8 cellular contexts compared by ENCODE assay signal in the genomic region with DNA sequence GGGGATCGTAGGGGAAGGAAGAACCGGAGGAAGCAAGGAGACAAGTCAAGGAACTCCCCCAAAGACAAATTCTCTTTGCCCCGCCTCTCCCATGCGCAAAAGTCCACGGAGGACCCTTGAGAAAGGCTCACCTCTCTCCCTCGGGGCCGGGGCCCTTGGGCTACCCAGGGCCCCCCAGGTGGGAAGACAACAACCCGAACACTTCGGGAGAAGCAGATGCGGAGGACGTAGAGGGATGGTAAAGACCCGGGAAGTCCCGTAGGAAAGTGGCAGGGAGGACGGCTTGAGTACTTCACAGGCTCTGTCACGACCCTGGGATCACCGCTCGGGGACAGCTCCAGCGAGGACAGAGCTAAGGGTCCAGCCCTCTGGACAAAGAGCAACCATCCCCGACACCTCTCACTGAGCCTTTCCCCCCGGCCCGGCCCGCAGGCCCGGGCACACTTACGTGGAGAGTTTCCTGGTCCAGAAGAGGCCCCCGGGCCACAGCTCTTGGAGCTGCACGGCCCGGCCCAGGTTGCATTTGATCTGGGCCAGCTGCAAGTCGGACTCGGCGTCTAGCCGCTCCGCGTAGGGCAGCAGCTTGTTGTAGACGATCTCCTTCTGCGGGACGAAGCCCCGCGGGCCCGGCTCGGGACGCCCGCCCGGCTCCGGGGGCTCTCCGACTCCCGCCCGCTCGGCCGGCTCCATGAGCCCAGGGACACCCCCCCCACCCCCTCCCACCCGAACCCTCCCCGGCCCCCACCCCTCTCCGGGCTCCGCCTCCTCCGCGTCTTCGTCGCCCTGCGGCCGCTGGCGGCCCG. TPM values are rescaled to one million over a fixed set of nuclear protein-coding genes. Genes with fewer than 3 reads are reported as not detected.
DNase-seq lines count a peak whose midpoint lies in the region; ATAC-seq and TF ChIP-seq lines count a peak whose summit lies in the region.

No MANE protein-coding gene starts in this region.

- TF ChIP-seq CTCF in AG04449 (IDR thresholded peaks at IDR 0.05; ENCODE audit: insufficient read depth, low read length, missing control alignments) = no peak
- no peak for TF ChIP-seq CTCF in fibroblast of pulmonary artery (IDR thresholded peaks at IDR 0.05; ENCODE audit: low read length, missing control alignments)
- no peak for TF ChIP-seq CTCF in nephron (IDR thresholded peaks at IDR 0.05; ENCODE audit: unreplicated experiment in 3 of 3)

- H3K4me1 Mint-ChIP-seq in activated T-cell treated with anti-CD3 and anti-CD28 coated beads, Interleukin-2, amount 50 U/mL, for 4 hours (ENCODE audit: low read depth) = peaks cover 57% of the 10 kb centered on the region
- peaks cover 34% of the 10 kb centered on the region for H3K4me1 Mint-ChIP-seq in nephron

- peak overlapping the region; percentile 91 for H3K4me3 Mint-ChIP-seq in activated T-cell treated with anti-CD3 and anti-CD28 coated beads, Interleukin-2, amount 50 U/mL, for 4 hours
- peak overlapping the region; percentile 90 to 94 (median 93) for H3K4me3 Mint-ChIP-seq in nephron

- CTCF ChIA-PET in AG04449 (lab: Yijun Ruan, JAX) = interaction anchor here (1.1 kb wide), 1 partner anchor 10 kb away, joined by 4 read pairs; no protein-coding TSS in a partner anchor

- no peaks in the 10 kb centered on the region for H3K27me3 Mint-ChIP-seq in activated T-cell treated with anti-CD3 and anti-CD28 coated beads, Interleukin-2, amount 50 U/mL, for 4 hours (ENCODE audit: low read depth)
- no peaks in the 10 kb centered on the region for H3K27me3 Mint-ChIP-seq in nephron (ENCODE audit: low read depth)

- peak overlapping the region; percentile 82 to 100 (median 86) for H3K27ac Mint-ChIP-seq in nephron

- peak overlapping the region; percentile 90 for H3K4me3 ChIP-seq in AG04449 (ENCODE audit: low read depth, low read length)
- peak overlapping the region; percentile 95 for H3K4me3 ChIP-seq in fibroblast of pulmonary artery (replicated peaks; ENCODE audit: low read depth, low read length)

- POLR2A ChIA-PET in AG04449 (lab: Yijun Ruan, JAX) = interaction anchor here (0.6 to 1.2 kb wide), 4 partner anchors 11 to 737 kb away, joined by 3 read pairs; no protein-coding TSS in a partner anchor

- H3K9me3 Mint-ChIP-seq in activated T-cell treated with anti-CD3 and anti-CD28 coated beads, Interleukin-2, amount 50 U/mL, for 4 hours = no peaks in the 10 kb centered on the region
- H3K9me3 Mint-ChIP-seq in nephron = no peaks in the 10 kb centered on the region

- peaks cover 13% of the 10 kb centered on the region for H3K36me3 Mint-ChIP-seq in activated T-cell treated with anti-CD3 and anti-CD28 coated beads, Interleukin-2, amount 50 U/mL, for 4 hours (ENCODE audit: insufficient read depth)
- peaks cover 29% of the 10 kb centered on the region for H3K36me3 Mint-ChIP-seq in nephron (ENCODE audit: low read depth)

- DNase-seq in AG04449 (ENCODE audit: low read depth, low spot score) (no peak), NCI-H2227 treated with DMSO at 0.1 percent for 48 hours (lab: John Stamatoyannopoulos, UW) (peak; percentile 70), fibroblast of pulmonary artery (ENCODE audit: low read depth) (peak; percentile 44), middle frontal gyrus (ENCODE audit: extremely low spot score, low spot score) (no peak)
- DNase-seq in activated T-cell treated with anti-CD3 and anti-CD28 coated beads, Interleukin-2, amount 50 U/mL, for 4 hours = peak; percentile 7

- ATAC-seq in GM18499 (IDR thresholded peaks at IDR 0.05; ENCODE audit: insufficient read depth, unreplicated experiment) = peak; percentile 7
- ATAC-seq in HG02885 (IDR thresholded peaks at IDR 0.05; ENCODE audit: poor library complexity, unreplicated experiment) = peak; percentile 29
- peak; percentile 15 to 32 for ATAC-seq in activated T-cell treated with anti-CD3 and anti-CD28 coated beads, Interleukin-2, amount 50 U/mL, for 4 hours

RNA-seq across cellular contexts. Expression of a gene that starts 0.5 kb away (rescaled TPM):
- 10 to 100 TPM; 42.6 to 45.0 (median 43.7) TPM for total RNA-seq in activated T-cell treated with anti-CD3 and anti-CD28 coated beads, Interleukin-2, amount 50 U/mL, for 4 hours

Comparison
In these comparisons a context has a peak if more than half of its experiments do, and no peak if none do; other contexts are left out.
1. DNase-seq: peak in NCI-H2227 treated with DMSO at 0.1 percent for 48 hours (single experiment), activated T-cell treated with anti-CD3 and anti-CD28 coated beads, Interleukin-2, amount 50 U/mL, for 4 hours (single experiment) and fibroblast of pulmonary artery (single experiment); none in AG04449 (single experiment) and middle frontal gyrus (single experiment).
2. Peak in every context shown above with its lines, with median percentiles within 50 percentile points of each other: ATAC-seq.